ENCODE assay signal across 6 cellular contexts in the genomic region with DNA sequence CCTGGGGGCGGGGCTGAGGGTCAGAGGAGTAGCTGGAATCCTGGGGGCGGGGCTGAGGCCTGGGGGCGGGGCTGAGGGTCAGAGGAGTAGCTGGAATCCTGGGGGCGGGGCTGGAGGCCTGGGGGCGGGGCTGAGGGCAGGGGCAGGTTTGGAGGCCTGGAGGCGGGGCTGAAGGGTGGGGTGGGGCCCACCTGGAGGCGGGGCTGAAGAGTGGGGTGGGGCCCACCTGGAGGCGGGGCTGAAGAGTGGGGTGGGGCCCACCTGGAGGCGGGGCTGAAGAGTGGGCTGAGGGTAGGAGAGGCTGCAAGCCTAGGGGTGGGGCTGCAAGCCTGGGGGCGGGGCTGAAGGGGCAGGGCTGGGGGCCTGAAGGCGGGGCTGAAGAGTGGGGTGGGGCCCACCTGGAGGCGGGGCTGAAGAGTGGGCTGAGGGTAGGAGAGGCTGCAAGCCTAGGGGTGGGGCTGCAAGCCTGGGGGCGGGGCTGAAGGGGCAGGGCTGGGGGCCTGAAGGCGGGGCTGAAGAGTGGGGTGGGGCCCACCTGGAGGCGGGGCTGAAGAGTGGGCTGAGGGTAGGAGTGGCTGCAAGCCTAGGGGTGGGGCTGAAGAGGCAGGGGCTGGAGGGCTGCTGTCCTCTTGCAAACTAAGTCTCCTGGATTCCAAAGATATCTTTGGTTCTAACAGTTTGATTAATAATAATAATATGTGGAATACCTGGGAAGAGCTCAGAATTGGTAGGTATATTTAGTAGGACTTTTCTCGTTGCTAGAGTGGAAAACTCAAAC.
DNase-seq lines count a peak whose midpoint lies in the region; ATAC-seq, FAIRE-seq and TF ChIP-seq lines count a peak whose summit lies in the region.
"Not testable (repeated sequence)": the region's sequence is repeated elsewhere in the genome, so short reads cannot be mapped to it uniquely, and the experiment has no call there.

No MANE protein-coding gene starts in this region.

- RAD21 ChIA-PET in HCT116 (lab: Charles Lee; ENCODE audit: low non-redundant PET in 1 of 2, low total read pairs in 2 of 2, uncharacterized antibody in 2 of 2, unreplicated experiment in 2 of 2), result not testable (repeated sequence)

- H3K36me3 Mint-ChIP-seq in activated CD8-positive, alpha-beta T cell treated with anti-CD3 and anti-CD28 coated beads, Interleukin-2, amount 10 ng/mL, durations not matched to agents 7 days and 5 days (ENCODE audit: low read depth); nephron progenitor cell (ENCODE audit: low read depth): not testable (repeated sequence)

- not testable (repeated sequence) for H3K4me1 Mint-ChIP-seq in activated CD8-positive, alpha-beta T cell treated with anti-CD3 and anti-CD28 coated beads, Interleukin-2, amount 10 ng/mL, durations not matched to agents 7 days and 5 days (ENCODE audit: low read depth)
- peaks cover 59% of the 10 kb centered on the region for H3K4me1 Mint-ChIP-seq in nephron progenitor cell

- not testable (repeated sequence) for TF ChIP-seq CTCF in HCT116 (IDR thresholded peaks at IDR 0.05 in 2 of 3, conservative IDR thresholded peaks at IDR 0.05 in 1 of 3; ENCODE audit: borderline replicate concordance in 1 of 3, insufficient read depth in 1 of 3, low read depth in 2 of 3, low read length in 2 of 3); RWPE2 (IDR thresholded peaks at IDR 0.05; ENCODE audit: poor library complexity, severe bottlenecking); kidney (IDR thresholded peaks at IDR 0.05; ENCODE audit: borderline replicate concordance, extremely low read depth, insufficient read depth); nephron progenitor cell (IDR thresholded peaks at IDR 0.05)

- not testable (repeated sequence) for H3K4me1 ChIP-seq in HCT116 (ENCODE audit: control insufficient read depth in 1 of 2, insufficient read depth in 2 of 2, low read length in 2 of 2); RWPE2 (ENCODE audit: insufficient read depth, poor library complexity, severe bottlenecking); kidney (ENCODE audit: control insufficient read depth in 1 of 2, insufficient read depth in 1 of 2, low read depth in 1 of 2, low read length in 2 of 2)

- H3K27me3 ChIP-seq in HCT116 (ENCODE audit: insufficient read depth, low read length); RWPE2 (ENCODE audit: insufficient read depth, poor library complexity, severe bottlenecking): not testable (repeated sequence)

- H3K9ac ChIP-seq in HCT116 (ENCODE audit: low read length); kidney (ENCODE audit: low read length in 2 of 2): not testable (repeated sequence)

- H3K27ac ChIP-seq in HCT116 (ENCODE audit: low read depth, low read length); RWPE2 (ENCODE audit: poor library complexity, severe bottlenecking); kidney (ENCODE audit: low read depth in 2 of 2, low read length in 2 of 2): not testable (repeated sequence)

- POLR2A ChIA-PET in HCT116 (lab: Charles Lee); activated CD8-positive, alpha-beta T cell treated with anti-CD3 and anti-CD28 coated beads, Interleukin-2, amount 10 ng/mL, durations not matched to agents 7 days and 5 days (lab: Charles Lee): not testable (repeated sequence)

- H3K4me2 ChIP-seq in HCT116 (ENCODE audit: low read length), result not testable (repeated sequence)

- ATAC-seq in HCT116, result peak; percentile 74
- not testable (repeated sequence) for ATAC-seq in RWPE2 (ENCODE audit: low read depth)
- peak; percentile 30 for ATAC-seq in activated CD8-positive, alpha-beta T cell treated with anti-CD3 and anti-CD28 coated beads, Interleukin-2, amount 10 ng/mL, durations not matched to agents 7 days and 5 days

- not testable (repeated sequence) for TF ChIP-seq RAD21 in HCT116 (IDR thresholded peaks at IDR 0.05; ENCODE audit: low read depth)

- intact Hi-C loops in HCT116 (cut with micrococcal nuclease); kidney (cut with DNase I): not testable (repeated sequence)

- H3K27ac Mint-ChIP-seq in activated CD8-positive, alpha-beta T cell treated with anti-CD3 and anti-CD28 coated beads, Interleukin-2, amount 10 ng/mL, durations not matched to agents 7 days and 5 days; nephron progenitor cell: not testable (repeated sequence)

- CTCF ChIA-PET in HCT116 (lab: Charles Lee); activated CD8-positive, alpha-beta T cell treated with anti-CD3 and anti-CD28 coated beads, Interleukin-2, amount 10 ng/mL, durations not matched to agents 7 days and 5 days (lab: Charles Lee): not testable (repeated sequence)

- DNase-seq in ELF-1 (ENCODE audit: low read depth, low spot score), result peak; percentile 41
- DNase-seq in HCT116 (ENCODE audit: low read depth, low spot score); activated CD8-positive, alpha-beta T cell treated with anti-CD3 and anti-CD28 coated beads, Interleukin-2, amount 10 ng/mL, durations not matched to agents 7 days and 5 days: not testable (repeated sequence)
- peak; percentile 9 for DNase-seq in RWPE2 (ENCODE audit: low spot score)
- peak; percentile 33 for DNase-seq in kidney
- peak; percentile 55 for DNase-seq in nephron progenitor cell

- not testable (repeated sequence) for BruUV-seq in HCT116 (replicated peaks; lab: Mats Ljungman, UMichigan)

- not testable (repeated sequence) for TF ChIP-seq POLR2A in HCT116 (IDR thresholded peaks at IDR 0.05; ENCODE audit: borderline replicate concordance, extremely low read depth, insufficient read depth, insufficient read length)

- not testable (repeated sequence) for H3K36me3 ChIP-seq in HCT116 (ENCODE audit: control insufficient read depth in 1 of 2, insufficient read depth in 2 of 2, low read length in 2 of 2); RWPE2 (ENCODE audit: low read depth); kidney (ENCODE audit: control insufficient read depth in 1 of 2, insufficient read depth in 2 of 2, low read length in 2 of 2)

- not testable (repeated sequence) for H3K4me3 Mint-ChIP-seq in activated CD8-positive, alpha-beta T cell treated with anti-CD3 and anti-CD28 coated beads, Interleukin-2, amount 10 ng/mL, durations not matched to agents 7 days and 5 days; nephron progenitor cell

- not testable (repeated sequence) for FAIRE-seq in kidney (lab: Jason Lieb, UNC)

- H3K4me3 ChIP-seq in HCT116 (replicated peaks in 1 of 2; ENCODE audit: low read depth in 1 of 2, low read length in 2 of 2); RWPE2 (ENCODE audit: severe bottlenecking); kidney (ENCODE audit: low read length in 2 of 2): not testable (repeated sequence)

- not testable (repeated sequence) for H4K20me1 ChIP-seq in HCT116 (ENCODE audit: insufficient read depth)

- H3K9me3 Mint-ChIP-seq in activated CD8-positive, alpha-beta T cell treated with anti-CD3 and anti-CD28 coated beads, Interleukin-2, amount 10 ng/mL, durations not matched to agents 7 days and 5 days (ENCODE audit: insufficient read depth); nephron progenitor cell: not testable (repeated sequence)

- not testable (repeated sequence) for H3K79me2 ChIP-seq in HCT116 (ENCODE audit: insufficient read depth, low read length)

- not testable (repeated sequence) for H3K27me3 Mint-ChIP-seq in activated CD8-positive, alpha-beta T cell treated with anti-CD3 and anti-CD28 coated beads, Interleukin-2, amount 10 ng/mL, durations not matched to agents 7 days and 5 days (ENCODE audit: low read depth)
- H3K27me3 Mint-ChIP-seq in nephron progenitor cell (ENCODE audit: low read depth, poor library complexity), result peaks cover 14% of the 10 kb centered on the region

- H3K9me3 ChIP-seq in HCT116 (ENCODE audit: control insufficient read depth in 1 of 2, insufficient read depth in 1 of 2, low read depth in 1 of 2, low read length in 2 of 2); RWPE2 (ENCODE audit: severe bottlenecking); kidney (ENCODE audit: control insufficient read depth in 1 of 2, low read length in 2 of 2): not testable (repeated sequence)

- not testable (repeated sequence) for H2AFZ ChIP-seq in HCT116 (ENCODE audit: low read depth, low read length, poor library complexity, severe bottlenecking)

- not testable (repeated sequence) for H3K9me2 ChIP-seq in HCT116 (ENCODE audit: insufficient read depth)
